ENCODE assay signal across 7 cellular contexts in genomic region chr1:226548281-226549093, GRCh38. TPM values are rescaled to one million over a fixed set of nuclear protein-coding genes. Genes with fewer than 3 reads are reported as not detected.
DNase-seq lines count a peak whose midpoint lies in the region; ATAC-seq and FAIRE-seq lines count a peak whose summit lies in the region.

TSS of gene STUM (plus strand) at chr1:226548764. CDS start at chr1:226548905, 141 bp downstream.

- H3K36me3 Mint-ChIP-seq in activated naive CD8-positive, alpha-beta T cell treated with anti-CD3 and anti-CD28 coated beads for 36 hours, result no peaks in the 10 kb centered on the region

- H3K27me3 Mint-ChIP-seq in activated naive CD8-positive, alpha-beta T cell treated with anti-CD3 and anti-CD28 coated beads for 36 hours, result peaks cover 55% of the 10 kb centered on the region

- H3K4me1 Mint-ChIP-seq in activated naive CD8-positive, alpha-beta T cell treated with anti-CD3 and anti-CD28 coated beads for 36 hours, result peaks cover 13% of the 10 kb centered on the region

- FAIRE-seq in HTR-8/SVneo (lab: Jason Lieb, UNC), result no peak

- peak within 1 kb of the TSS; percentile 58 for H3K4me3 Mint-ChIP-seq in activated naive CD8-positive, alpha-beta T cell treated with anti-CD3 and anti-CD28 coated beads for 36 hours

- no peak within 1 kb of the TSS for H3K27ac Mint-ChIP-seq in activated naive CD8-positive, alpha-beta T cell treated with anti-CD3 and anti-CD28 coated beads for 36 hours

- peak; percentile 38 for ATAC-seq in sciatic nerve

- H3K9me3 Mint-ChIP-seq in activated naive CD8-positive, alpha-beta T cell treated with anti-CD3 and anti-CD28 coated beads for 36 hours, result no peaks in the 10 kb centered on the region

- DNase-seq in GM03348 (ENCODE audit: low spot score) (peak; percentile 80), NCI-H2107 (lab: John Stamatoyannopoulos, UW) (peak; percentile 30), hepatic stellate cell (ENCODE audit: low spot score) (peak; percentile 53), sciatic nerve (ENCODE audit: low spot score) (peak; percentile 61), NCI-H187 (lab: John Stamatoyannopoulos, UW) (no peak), HTR-8/SVneo (ENCODE audit: insufficient read length, low spot score) (no peak)
- peak; percentile 46 for DNase-seq in activated naive CD8-positive, alpha-beta T cell treated with anti-CD3 and anti-CD28 coated beads for 36 hours

- intact Hi-C loops in sciatic nerve (cut with DNase I), result no loop called here

RNA-seq across cellular contexts. Expression of gene STUM, which starts in this region (rescaled TPM):
- total RNA-seq in activated naive CD8-positive, alpha-beta T cell treated with anti-CD3 and anti-CD28 coated beads for 36 hours, result not detected
- total RNA-seq in sciatic nerve, result 7.8 TPM

Comparison
In these comparisons a context has a peak if more than half of its experiments do, and no peak if none do; other contexts are left out.
1. Peak in DNase-seq in activated naive CD8-positive, alpha-beta T cell treated with anti-CD3 and anti-CD28 coated beads for 36 hours; RNA of the gene not detected or under 1 TPM.
2. DNase-seq: peak in GM03348 (single experiment), NCI-H2107 (single experiment), hepatic stellate cell (single experiment) and sciatic nerve (single experiment); none in NCI-H187 (0 of 2) and HTR-8/SVneo (single experiment).